ENCODE assay signal across 3 cellular contexts in genomic region chr17:52930581-52930980, GRCh38.
"Had no signal": no experiment of that assay in that cellular context is flagged by ENCODE, and none has a peak within 500 bp of the region (broad histone marks: within the 10 kb centered on the region; RNA-seq: fewer than 3 reads in every experiment).

No MANE protein-coding gene starts in this region.

- DNase-seq: GDM1, GF-D8 had no signal

- ATAC-seq: GM12878 had no signal

- H3K4me3 ChIP-seq: GM12878 had no signal
